8 cellular contexts compared by ENCODE assay signal in the genomic region with DNA sequence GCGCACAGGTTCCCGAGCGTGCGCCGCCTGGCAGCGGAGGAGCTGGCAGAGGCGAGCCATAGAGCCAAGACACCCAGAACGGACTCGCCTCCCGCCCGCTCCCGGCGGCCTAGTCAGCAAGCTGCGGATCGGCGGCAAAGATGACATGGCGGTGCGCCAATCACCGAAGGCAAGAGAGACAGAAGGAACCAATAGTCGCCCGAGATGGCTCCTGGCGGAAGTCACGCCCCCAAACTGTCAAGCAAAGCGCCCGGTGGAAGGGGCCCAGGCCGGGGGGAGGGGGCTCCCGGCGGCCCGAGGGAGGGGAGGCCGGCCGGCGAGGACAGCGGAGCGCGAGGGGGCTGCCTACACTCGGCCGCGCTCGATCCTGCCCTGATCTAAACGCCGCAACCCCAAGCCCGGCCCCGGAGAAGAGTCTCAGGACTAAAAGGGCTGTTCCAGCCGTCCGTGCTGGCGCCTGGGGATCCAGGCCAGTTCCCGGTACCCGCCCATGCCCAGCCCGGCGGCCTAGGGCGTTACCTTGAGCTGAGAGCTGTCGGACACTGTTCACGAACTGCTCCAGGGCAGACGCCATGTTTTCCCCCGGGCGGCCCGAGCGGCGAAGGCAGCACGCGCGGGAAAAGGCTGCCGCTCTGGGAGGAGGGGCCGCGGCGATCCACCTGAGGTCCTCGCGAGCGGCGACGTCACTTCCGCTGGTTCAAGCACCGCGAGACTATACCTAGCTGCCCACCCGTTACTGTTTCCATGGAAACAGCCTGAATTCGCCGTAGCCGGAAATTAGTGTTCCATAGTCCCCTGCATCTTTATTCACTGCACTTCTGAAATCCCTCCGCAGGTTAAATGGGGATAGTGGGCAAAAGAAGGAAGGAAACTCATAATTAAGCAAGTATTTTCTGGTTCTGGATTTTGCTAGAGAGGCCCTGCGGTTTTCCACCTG. TPM values are rescaled to one million over a fixed set of nuclear protein-coding genes. Genes with fewer than 3 reads are reported as not detected.
DNase-seq lines count a peak whose midpoint lies in the region; ATAC-seq and TF ChIP-seq lines count a peak whose summit lies in the region.

Gene COPS3 (minus strand): TSS at position 634 of the 937 bp plus-strand sequence. CDS start 60 bp downstream, at position 574.

- peak within 1 kb of the TSS; percentile 96 for H3K27ac Mint-ChIP-seq in chondrocyte (ENCODE audit: unreplicated experiment)

- H3K27me3 ChIP-seq in kidney epithelial cell (ENCODE audit: control insufficient read depth, insufficient read depth, low read length), result no peaks in the 10 kb centered on the region

- H3K4me1 Mint-ChIP-seq in chondrocyte (ENCODE audit: low read depth), result peaks cover 23% of the 10 kb centered on the region

- ATAC-seq in HG03439 (IDR thresholded peaks at IDR 0.05; ENCODE audit: unreplicated experiment), result peak; percentile 85

- H3K9me3 Mint-ChIP-seq in chondrocyte (ENCODE audit: low read depth), result no peaks in the 10 kb centered on the region

- peak within 1 kb of the TSS; percentile 97 for H3K4me3 Mint-ChIP-seq in chondrocyte (ENCODE audit: unreplicated experiment)

- H3K36me3 Mint-ChIP-seq in chondrocyte (ENCODE audit: low read depth), result no peaks in the 10 kb centered on the region

- no peaks in the 10 kb centered on the region for H3K27me3 Mint-ChIP-seq in chondrocyte (ENCODE audit: low read depth)

- no peaks in the 10 kb centered on the region for H3K36me3 ChIP-seq in kidney epithelial cell (ENCODE audit: control insufficient read depth, insufficient read depth, low read length)

- TF ChIP-seq CTCF in chondrocyte (IDR thresholded peaks at IDR 0.05) (no peak), kidney epithelial cell (IDR thresholded peaks at IDR 0.05; ENCODE audit: insufficient read depth, low read length, poor library complexity, severe bottlenecking) (no peak)

- peak within 1 kb of the TSS; percentile 76 for H3K4me3 ChIP-seq in kidney epithelial cell (ENCODE audit: low read depth, low read length)

- DNase-seq in AML-193 (lab: John Stamatoyannopoulos, UW), result peak; percentile 75 to 77
- DNase-seq in NCI-H510A treated with DMSO at 0.1 percent for 48 hours (lab: John Stamatoyannopoulos, UW), result peak; percentile 95
- peak; percentile 93 to 95 for DNase-seq in activated CD4-positive, alpha-beta T cell treated with anti-CD3 and anti-CD28 coated beads for 24 hours (ENCODE audit: low read depth in 2 of 2)
- DNase-seq in chondrocyte (ENCODE audit: low spot score), result peak; percentile 99
- peak; percentile 93 for DNase-seq in kidney epithelial cell (ENCODE audit: low read depth)
- peak; percentile 96 to 97 for DNase-seq in stimulated activated CD4-positive, alpha-beta T cell treated with anti-CD3 and anti-CD28 coated beads, Interleukin-15, amount 100 ng/mL, for 48 hours (ENCODE audit: low read depth in 2 of 2)

- peak; percentile 85 for TF ChIP-seq POLR2A in GM19193 (IDR thresholded peaks at IDR 0.05; ENCODE audit: extremely low read depth, insufficient read depth, insufficient read length)

RNA-seq across cellular contexts. Expression of gene COPS3, which starts in this region (rescaled TPM):
- 50.9 to 69.0 TPM (median 55.8 TPM) in 3 replicates for total RNA-seq in chondrocyte
- 66.6 and 68.5 TPM in 2 replicates for total RNA-seq in kidney epithelial cell

Comparison
In these comparisons a context has a peak if more than half of its experiments do, and no peak if none do; other contexts are left out.
1. Peak in every context shown above with its lines: DNase-seq, ATAC-seq and H3K4me3 ChIP-seq.